24 cellular contexts compared by ENCODE assay signal in the genomic region with DNA sequence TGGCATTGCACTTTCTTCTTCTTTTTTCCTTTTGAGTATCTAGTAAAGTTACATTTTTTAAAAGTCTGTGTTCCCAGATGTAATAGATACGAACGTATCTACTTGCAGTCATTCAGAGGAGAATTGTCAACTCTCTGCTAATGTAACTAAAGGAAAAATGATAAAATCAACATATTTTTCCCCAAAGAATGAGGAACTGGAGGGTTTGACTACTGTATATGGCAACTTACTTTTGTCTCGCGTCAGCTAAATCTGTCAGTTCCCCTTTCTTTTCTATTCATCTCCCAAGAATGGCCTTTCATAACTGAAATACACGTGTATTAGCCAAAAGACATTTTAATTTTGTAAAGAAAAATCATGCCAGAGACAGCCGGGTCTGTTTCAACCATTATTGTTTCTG. TPM values are rescaled to one million over a fixed set of nuclear protein-coding genes. Genes with fewer than 3 reads are reported as not detected.
DNase-seq lines count a peak whose midpoint lies in the region; ATAC-seq and TF ChIP-seq lines count a peak whose summit lies in the region.
"Had no signal": no experiment of that assay in that cellular context is flagged by ENCODE, and none has a peak within 500 bp of the region (broad histone marks: within the 10 kb centered on the region; RNA-seq: fewer than 3 reads in every experiment).

No MANE protein-coding gene starts in this region.

- TF ChIP-seq POLR2A in Peyer's patch (IDR thresholded peaks at IDR 0.05), result no peak

- TF ChIP-seq CTCF in epithelial cell of esophagus (IDR thresholded peaks at IDR 0.05; ENCODE audit: insufficient read depth, low read depth, low read length, missing control alignments) (no peak), Peyer's patch (IDR thresholded peaks at IDR 0.05) (no peak)

- no peaks in the 10 kb centered on the region for H3K36me3 ChIP-seq in Peyer's patch
- H3K36me3 ChIP-seq: BLaER1 treated with 17β-estradiol and CSF1 and Interleukin-3, amounts not matched to agents 10 nM and 100 nM; HAP-1; lower lobe of right lung; pancreas; uterus had no signal

- no peaks in the 10 kb centered on the region for H3K4me1 ChIP-seq in right cardiac atrium (ENCODE audit: control insufficient read depth, insufficient read depth, low read length)
- H3K4me1 ChIP-seq in Peyer's patch, result peaks cover 0 to 5% (median 0%) of the 10 kb centered on the region in 4 donors
- H3K4me1 ChIP-seq: HAP-1, lower lobe of right lung, pancreas, uterus had no signal

- H3K9me3 ChIP-seq in right cardiac atrium (ENCODE audit: control insufficient read depth, low read length) (no peaks in the 10 kb centered on the region), Peyer's patch (no peaks in the 10 kb centered on the region)
- H3K9me3 ChIP-seq: HAP-1, lower lobe of right lung, pancreas, uterus had no signal

- intact Hi-C loops in left ventricle myocardium superior (cut with micrococcal nuclease) (no loop called here), right cardiac atrium (cut with DNase I) (no loop called here)

- ATAC-seq in left ventricle myocardium superior (peak; percentile 39), right cardiac atrium (no peak), HG02970 (IDR thresholded peaks at IDR 0.05; ENCODE audit: low FRiP score, unreplicated experiment) (no peak)

- H3K27ac ChIP-seq in right cardiac atrium (ENCODE audit: low read length) (no peak overlapping the region), Peyer's patch (no peak overlapping the region)
- H3K27ac ChIP-seq: lower lobe of right lung, pancreas, uterus, WERI-Rb-1 had no signal

- WGBS in right cardiac atrium, result 33% methylated on average over 6 of the region's 6 CpGs

- H3K4me3 ChIP-seq in right cardiac atrium (ENCODE audit: low read length) (no peak overlapping the region), epithelial cell of esophagus (ENCODE audit: low read length) (peak overlapping the region; percentile 31), Peyer's patch (no peak overlapping the region)
- H3K4me3 ChIP-seq: BLaER1 treated with 17β-estradiol and CSF1 and Interleukin-3, amounts not matched to agents 10 nM and 100 nM; HAP-1; lower lobe of right lung; pancreas; uterus had no signal

- H3K27me3 ChIP-seq in right cardiac atrium (ENCODE audit: control insufficient read depth, insufficient read depth), result no peaks in the 10 kb centered on the region
- peaks cover 0 to 14% of the 10 kb centered on the region in 2 donors for H3K27me3 ChIP-seq in Peyer's patch

- no peak for DNase-seq in left ventricle myocardium superior
- no peak for DNase-seq in right cardiac atrium
- peak; percentile 44 for DNase-seq in RPMI8226
- DNase-seq in epithelial cell of esophagus (ENCODE audit: low read depth), result no peak
- no peak for DNase-seq in NCI-H1092 (lab: John Stamatoyannopoulos, UW)
- no peak for DNase-seq in stimulated activated CD4-positive, alpha-beta T cell treated with anti-CD3 and anti-CD28 coated beads, Interleukin-4, amount 100 ng/mL, for 4 hours
- no peak for DNase-seq in Peyer's patch
- DNase-seq: activated CD4-positive, alpha-beta T cell treated with anti-CD3 and anti-CD28 coated beads, Interleukin-2, amount 50 U/mL, for 48 hours; activated gamma-delta T cell treated with Interleukin-2 at 50 U/mL for 16 hours; effector memory CD4-positive, alpha-beta T cell; EL; immature natural killer cell; lower lobe of right lung; NCI-H1930; NCI-H345; pancreas; stimulated activated CD4-positive, alpha-beta T cell treated with anti-CD3 and anti-CD28 coated beads, Interleukin-4, amount 100 ng/mL, for 1 hour; uterus; WERI-Rb-1 had no signal

RNA-seq across cellular contexts. Expression of gene EYA2, which starts 5.4 kb away (rescaled TPM):
- total RNA-seq in left ventricle myocardium superior (1.4 TPM), right cardiac atrium (1 to 10 TPM; 1.6 to 3.7 (median 3.6) TPM), Peyer's patch (1 to 10 TPM in 1 of 4 donors, under 1 TPM in 1, not detected in 2; 0.40 to 1.7 TPM)
- polyA plus RNA-seq in right cardiac atrium, result 2.7 TPM
- total RNA-seq: MCF 10A; T-helper 1 cell treated with Interleukin-12 subunit alpha and Interleukin-12 subunit beta and Interleukin-4 antibody, amounts not matched to agents 30 ng/mL and 1 ng/mL, for 36 hours had no signal
- polyA plus RNA-seq: immature natural killer cell had no signal
